ENCODE assay signal across 8 cellular contexts in the genomic region with DNA sequence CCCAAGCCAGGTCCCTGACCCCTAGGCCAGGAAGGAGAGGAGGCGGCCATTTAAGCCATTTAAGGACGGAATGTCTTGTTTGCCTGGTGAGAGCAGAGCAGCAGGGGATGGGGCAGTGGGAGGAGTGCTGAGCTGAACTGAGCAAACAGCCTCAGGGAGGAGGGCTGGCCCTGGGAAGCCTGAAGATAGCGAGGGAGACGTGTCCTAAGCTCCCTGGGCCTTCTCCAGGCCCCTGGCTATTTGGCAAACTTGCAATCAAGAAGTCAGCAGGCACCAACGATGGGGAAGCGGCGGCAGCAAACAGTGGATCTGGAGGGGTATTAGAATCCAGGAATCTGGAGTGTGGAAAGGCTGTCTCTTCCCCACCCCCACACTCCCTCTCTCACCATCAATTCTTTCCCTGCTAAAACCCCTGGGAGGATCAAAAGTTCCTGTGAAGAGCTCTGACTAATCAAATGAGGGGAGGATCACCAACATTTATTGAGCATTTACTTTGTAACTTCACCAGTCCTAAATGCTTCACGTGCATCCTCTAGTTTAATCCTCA. TPM values are rescaled to one million over a fixed set of nuclear protein-coding genes. Genes with fewer than 3 reads are reported as not detected.
DNase-seq lines count a peak whose midpoint lies in the region; ATAC-seq and TF ChIP-seq lines count a peak whose summit lies in the region.

No MANE protein-coding gene starts in this region.

- peak overlapping the region; percentile 96 for H3K4me3 Mint-ChIP-seq in activated naive CD4-positive, alpha-beta T cell treated with anti-CD3 and anti-CD28 coated beads, Interleukin-2, amount 10 ng/mL, durations not matched to agents 7 days and 5 days
- no peak overlapping the region for H3K4me3 Mint-ChIP-seq in memory B cell

- H3K36me3 ChIP-seq in vagina, result no peaks in the 10 kb centered on the region

- H3K27ac ChIP-seq in vagina, result peak overlapping the region; percentile 96

- no peaks in the 10 kb centered on the region for H3K27me3 ChIP-seq in vagina

- intact Hi-C loops in vagina (cut with DNase I), result no loop called here

- no peak for DNase-seq in activated naive CD4-positive, alpha-beta T cell treated with anti-CD3 and anti-CD28 coated beads, Interleukin-2, amount 10 ng/mL, durations not matched to agents 7 days and 5 days
- no peak for DNase-seq in activated naive CD4-positive, alpha-beta T cell (lab: John Stamatoyannopoulos, UW)
- peak; percentile 81 to 94 for DNase-seq in cardiac fibroblast (ENCODE audit: low read depth in 2 of 2)
- DNase-seq in memory B cell (ENCODE audit: low spot score in 2 of 2), result no peak
- DNase-seq in vagina (ENCODE audit: extremely low spot score in 2 of 2), result no peak
- DNase-seq in NCI-H187 treated with DMSO at 0.1 percent for 48 hours (lab: John Stamatoyannopoulos, UW), result no peak
- DNase-seq in DMS153 treated with DMSO at 0.1 percent for 48 hours (lab: John Stamatoyannopoulos, UW; ENCODE audit: unreplicated experiment), result no peak
- no peak for DNase-seq in H4 (ENCODE audit: low spot score)

- no peaks in the 10 kb centered on the region for H3K9me3 ChIP-seq in vagina

- H3K36me3 Mint-ChIP-seq in activated naive CD4-positive, alpha-beta T cell treated with anti-CD3 and anti-CD28 coated beads, Interleukin-2, amount 10 ng/mL, durations not matched to agents 7 days and 5 days, result peaks cover 56% of the 10 kb centered on the region
- peaks cover 2% of the 10 kb centered on the region for H3K36me3 Mint-ChIP-seq in memory B cell

- TF ChIP-seq POLR2A in vagina (IDR thresholded peaks at IDR 0.05), result no peak

- H3K4me3 ChIP-seq in cardiac fibroblast (replicated peaks in 1 of 2; ENCODE audit: low read depth in 2 of 2, low read length in 2 of 2) (peak overlapping the region; percentile 17 to 27), vagina (peak overlapping the region; percentile 18 to 49)

- CTCF ChIA-PET in activated naive CD4-positive, alpha-beta T cell treated with anti-CD3 and anti-CD28 coated beads, Interleukin-2, amount 10 ng/mL, durations not matched to agents 7 days and 5 days (lab: Charles Lee), result interaction anchor here (1.1 to 2.1 kb wide), 3 partner anchors 8 to 13 kb away, joined by 3 to 4 read pairs (median 4); no protein-coding TSS in a partner anchor

- no peak for ATAC-seq in memory B cell (ENCODE audit: low read depth)

- H3K9me3 Mint-ChIP-seq in activated naive CD4-positive, alpha-beta T cell treated with anti-CD3 and anti-CD28 coated beads, Interleukin-2, amount 10 ng/mL, durations not matched to agents 7 days and 5 days, result no peaks in the 10 kb centered on the region
- no peaks in the 10 kb centered on the region for H3K9me3 Mint-ChIP-seq in memory B cell

- peaks cover 96% of the 10 kb centered on the region for H3K4me1 Mint-ChIP-seq in activated naive CD4-positive, alpha-beta T cell treated with anti-CD3 and anti-CD28 coated beads, Interleukin-2, amount 10 ng/mL, durations not matched to agents 7 days and 5 days
- H3K4me1 Mint-ChIP-seq in memory B cell, result peaks cover 79% of the 10 kb centered on the region

- peak overlapping the region; percentile 99 for H3K27ac Mint-ChIP-seq in activated naive CD4-positive, alpha-beta T cell treated with anti-CD3 and anti-CD28 coated beads, Interleukin-2, amount 10 ng/mL, durations not matched to agents 7 days and 5 days
- peak overlapping the region; percentile 94 for H3K27ac Mint-ChIP-seq in memory B cell

- no peak for TF ChIP-seq CTCF in cardiac fibroblast (IDR thresholded peaks at IDR 0.05; ENCODE audit: low read depth, low read length)
- no peak for TF ChIP-seq CTCF in vagina (IDR thresholded peaks at IDR 0.05)

- no peaks in the 10 kb centered on the region for H3K27me3 Mint-ChIP-seq in activated naive CD4-positive, alpha-beta T cell treated with anti-CD3 and anti-CD28 coated beads, Interleukin-2, amount 10 ng/mL, durations not matched to agents 7 days and 5 days
- no peaks in the 10 kb centered on the region for H3K27me3 Mint-ChIP-seq in memory B cell

- H3K4me1 ChIP-seq in vagina, result peaks cover 100% of the 10 kb centered on the region

RNA-seq across cellular contexts. Expression of a gene that starts 8.8 kb away (rescaled TPM):
- total RNA-seq in vagina, result 30.0 TPM
- total RNA-seq in H4 (2014; rRNA removed; shearing (Covaris generic)), result 3.3 and 7.5 TPM in 2 replicates

RNA-seq across cellular contexts. Expression of a gene that starts 33.2 kb away (rescaled TPM):
- total RNA-seq in vagina, result not detected
- total RNA-seq in H4 (2014; rRNA removed; shearing (Covaris generic)), result not detected in 2 replicates

RNA-seq across cellular contexts. Expression of a gene that starts 39.2 kb away (rescaled TPM):
- total RNA-seq in vagina, result not detected
- not detected in 2 replicates for total RNA-seq in H4 (2014; rRNA removed; shearing (Covaris generic))

RNA-seq across cellular contexts. Expression of a gene that starts 54.6 kb away (rescaled TPM):
- total RNA-seq in vagina, result not detected
- not detected in 2 replicates for total RNA-seq in H4 (2014; rRNA removed; shearing (Covaris generic))

Comparison
In these comparisons a context has a peak if more than half of its experiments do, and no peak if none do; other contexts are left out.
1. DNase-seq: peak in cardiac fibroblast (2 of 2); none in activated naive CD4-positive, alpha-beta T cell treated with anti-CD3 and anti-CD28 coated beads, Interleukin-2, amount 10 ng/mL, durations not matched to agents 7 days and 5 days (single experiment), activated naive CD4-positive, alpha-beta T cell (0 of 4), memory B cell (0 of 2), vagina (0 of 2), NCI-H187 treated with DMSO at 0.1 percent for 48 hours (single experiment), DMS153 treated with DMSO at 0.1 percent for 48 hours (single experiment) and H4 (single experiment).